24 cellular contexts compared by ENCODE assay signal in genomic region chr9:114401344-114401743, GRCh38. TPM values are rescaled to one million over a fixed set of nuclear protein-coding genes. Genes with fewer than 3 reads are reported as not detected.
A peak's percentile ranks its signal among the peaks of the same experiment; 100 is the strongest.
DNase-seq lines count a peak whose midpoint lies in the region; ATAC-seq, FAIRE-seq and TF ChIP-seq lines count a peak whose summit lies in the region.
"Had no signal": no experiment of that assay in that cellular context is flagged by ENCODE, and none has a peak within 500 bp of the region (broad histone marks: within the 10 kb centered on the region; RNA-seq: fewer than 3 reads in every experiment).

No MANE protein-coding gene starts in this region.

- H3K4me1 ChIP-seq in transverse colon = peaks cover 0 to 30% (median 20%) of the 10 kb centered on the region in 4 donors
- H3K4me1 ChIP-seq: BE2C had no signal

- DNase-seq in DMS53 (lab: John Stamatoyannopoulos, UW) = peak; percentile 51
- no peak for DNase-seq in DMS53 treated with DMSO at 0.1 percent for 48 hours (lab: John Stamatoyannopoulos, UW; ENCODE audit: unreplicated experiment)
- DNase-seq in SK-N-MC (ENCODE audit: low read depth, low spot score) = no peak
- DNase-seq in islet precursor cell = peak; percentile 71
- DNase-seq in transverse colon = peak; percentile 67
- DNase-seq in GM12892 (ENCODE audit: insufficient read length) = no peak
- DNase-seq: 8988T; BE2C; CD4-positive, alpha-beta memory T cell; EL; H7; MG63; NCI-H1092; NCI-H2107; NCI-H226; NCI-H524 treated with DMSO at 0.1 percent for 48 hours; Right ventricle myocardium superior; SK-N-SH; T-helper 1 cell had no signal

- H3K36me3 ChIP-seq in SK-N-MC (ENCODE audit: insufficient read depth, low read length) (no peaks in the 10 kb centered on the region; the same call in 1 of the 2 replicates), transverse colon (no peaks in the 10 kb centered on the region)
- H3K36me3 ChIP-seq: BE2C, MG63 had no signal

- no peak for TF ChIP-seq CTCF in transverse colon (IDR thresholded peaks at IDR 0.05)

- no peak for TF ChIP-seq POLR2A in transverse colon (IDR thresholded peaks at IDR 0.05)
- TF ChIP-seq POLR2A in GM12892 (IDR thresholded peaks at IDR 0.05; ENCODE audit: low read depth, low read length) = no peak

- no peak overlapping the region for H3K9ac ChIP-seq in SK-N-MC (ENCODE audit: insufficient read length)
- H3K9ac ChIP-seq: KMS-11, SK-N-SH had no signal

- H3K27ac ChIP-seq in SK-N-MC (peak overlapping the region; percentile 43; the same call in 1 of the 2 replicates), transverse colon (peak overlapping the region; percentile 50 to 63 (median 54))
- H3K27ac ChIP-seq: KMS-11 had no signal

- ATAC-seq in HG03432 (IDR thresholded peaks at IDR 0.05; ENCODE audit: unreplicated experiment) (no peak), HG03095 (IDR thresholded peaks at IDR 0.05; ENCODE audit: unreplicated experiment) (no peak)
- ATAC-seq: Panc1 had no signal

- intact Hi-C loops in transverse colon (cut with DNase I; ENCODE audit: low total_unique reads) = loop anchor here (5.0 to 10.0 kb wide), 2 partner anchors 83 to 256 kb away; partner anchors contain the start of gene TEX53

- H3K9me3 ChIP-seq in SK-N-MC (ENCODE audit: low read depth, low read length) (no peaks in the 10 kb centered on the region), transverse colon (no peaks in the 10 kb centered on the region)
- H3K9me3 ChIP-seq: BE2C, MG63, SK-N-SH had no signal

- WGBS in transverse colon (ENCODE audit: low coverage in 1 of 2), 2 donors = 34 to 37% methylated on average over 3 to 7 of the region's 7 CpGs

- no peak for TF ChIP-seq EP300 in transverse colon (IDR thresholded peaks at IDR 0.05; ENCODE audit: low read depth)

- no peak for FAIRE-seq in GM12892 (lab: Jason Lieb, UNC)
- FAIRE-seq: GM19239 had no signal

- H3K4me3 ChIP-seq in SK-N-MC (no peak overlapping the region), transverse colon (no peak overlapping the region)
- H3K4me3 ChIP-seq: MG63 had no signal

- in situ Hi-C loops in transverse colon (cut with MboI; ENCODE audit: low pct_ligation_motif_present in 1 of 4, low pct_unique_long_range_greater_than_20kb in 1 of 4, low sequenced_read_pairs in 3 of 4) = loop anchor here in 3 of 4 donors (10.0 to 25.0 kb wide), 4 partner anchors 103 to 613 kb away; partner anchors contain the start of genes TEX53 (in 2 of the 3) and WHRN (in 1 of the 3)

- H3K27me3 ChIP-seq in transverse colon = no peaks in the 10 kb centered on the region
- H3K27me3 ChIP-seq: BE2C, MG63 had no signal

RNA-seq across cellular contexts. Expression of gene AKNA, which starts 13.6 kb away (rescaled TPM):
- total RNA-seq in transverse colon = 10 to 100 TPM; 34.8 to 63.2 (median 48.6) TPM
- polyA plus RNA-seq in GM12892 (2012; ENCODE audit: missing spikeins) = 28.3 TPM

Comparison
In these comparisons a context has a peak if more than half of its experiments do, and no peak if none do; other contexts are left out.
1. DNase-seq: peak in DMS53 (single experiment), islet precursor cell (single experiment) and transverse colon (single experiment); none in DMS53 treated with DMSO at 0.1 percent for 48 hours (single experiment), SK-N-MC (single experiment) and GM12892 (single experiment).